In the genomic region with DNA sequence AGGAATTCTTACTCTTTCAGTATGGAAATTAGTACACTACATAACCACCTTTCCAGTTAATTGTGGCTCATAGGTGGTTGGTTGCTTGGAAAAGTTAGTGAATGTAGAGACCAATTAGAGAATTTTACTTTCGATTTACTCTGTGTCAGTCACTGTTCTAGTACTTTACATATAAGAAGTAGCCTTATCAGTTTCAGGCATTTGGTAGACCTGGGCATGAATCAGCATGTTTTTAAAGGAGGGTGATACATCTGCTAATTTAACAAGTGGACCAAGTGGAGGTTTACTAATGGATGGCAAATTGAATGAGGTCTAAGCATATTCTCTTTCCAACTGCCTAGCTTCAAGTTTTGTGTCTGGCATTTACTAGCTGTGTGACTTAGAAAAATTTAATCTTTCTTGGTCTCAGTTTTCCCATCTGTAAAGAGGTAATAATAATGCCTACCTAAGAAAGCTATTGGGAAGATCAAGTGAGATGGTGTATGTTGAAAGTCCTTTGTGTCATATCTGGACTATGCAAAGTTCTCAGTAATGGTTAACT, we compare ENCODE assay signal across 21 cellular contexts.
DNase-seq lines count a peak whose midpoint lies in the region; ATAC-seq and TF ChIP-seq lines count a peak whose summit lies in the region.
"Had no signal": no experiment of that assay in that cellular context is flagged by ENCODE, and none has a peak within 500 bp of the region (broad histone marks: within the 10 kb centered on the region; RNA-seq: fewer than 3 reads in every experiment).

No MANE protein-coding gene starts in this region.

- TF ChIP-seq CTCF in MM.1S (IDR thresholded peaks at IDR 0.05; ENCODE audit: low read length) (no peak), body of pancreas (IDR thresholded peaks at IDR 0.05) (no peak)

- no peak overlapping the region for H3K4me3 Mint-ChIP-seq in CD8-positive, alpha-beta memory T cell
- H3K4me3 Mint-ChIP-seq in activated T-cell treated with anti-CD3 and anti-CD28 coated beads, Interleukin-2, amount 50 U/mL, for 24 hours: no peak overlapping the region
- H3K4me3 Mint-ChIP-seq: activated CD8-positive, alpha-beta T cell treated with anti-CD3 and anti-CD28 coated beads, Interleukin-2, amount 10 ng/mL, durations not matched to agents 7 days and 5 days; activated T-cell treated with anti-CD3 and anti-CD28 coated beads, Interleukin-2, amount 50 U/mL, for 4 hours; CD14-positive monocyte; endodermal cell had no signal

- H3K27me3 ChIP-seq in MM.1S (replicated peaks; ENCODE audit: insufficient read depth, low read length) (no peaks in the 10 kb centered on the region), right cardiac atrium (ENCODE audit: control insufficient read depth, insufficient read depth) (no peaks in the 10 kb centered on the region), body of pancreas (no peaks in the 10 kb centered on the region)
- no peaks in the 10 kb centered on the region for H3K27me3 ChIP-seq in CD8-positive, alpha-beta memory T cell (ENCODE audit: insufficient read depth, low read length, poor library complexity, severe bottlenecking)

- POLR2A ChIA-PET in CD8-positive, alpha-beta memory T cell (lab: Charles Lee): no interaction called here

- no peak overlapping the region for H3K4me2 ChIP-seq in MM.1S (ENCODE audit: low read depth, low read length)

- no peaks in the 10 kb centered on the region for H3K9me2 ChIP-seq in MM.1S (replicated peaks; ENCODE audit: insufficient read depth, low read length)

- no peaks in the 10 kb centered on the region for H3K4me1 Mint-ChIP-seq in CD8-positive, alpha-beta memory T cell
- no peaks in the 10 kb centered on the region for H3K4me1 Mint-ChIP-seq in activated T-cell treated with anti-CD3 and anti-CD28 coated beads, Interleukin-2, amount 50 U/mL, for 24 hours (ENCODE audit: low read depth)
- H3K4me1 Mint-ChIP-seq: CD14-positive monocyte had no signal

- H3K27ac ChIP-seq in MM.1S (ENCODE audit: low read length): no peak overlapping the region
- no peak overlapping the region for H3K27ac ChIP-seq in right cardiac atrium (ENCODE audit: low read length)
- H3K27ac ChIP-seq in body of pancreas: no peak overlapping the region
- no peak overlapping the region for H3K27ac ChIP-seq in CD8-positive, alpha-beta memory T cell (ENCODE audit: low read depth, low read length)

- H3K4me1 ChIP-seq in MM.1S (ENCODE audit: low read length): no peaks in the 10 kb centered on the region
- no peaks in the 10 kb centered on the region for H3K4me1 ChIP-seq in right cardiac atrium (ENCODE audit: control insufficient read depth, insufficient read depth, low read length)
- no peaks in the 10 kb centered on the region for H3K4me1 ChIP-seq in body of pancreas
- no peaks in the 10 kb centered on the region for H3K4me1 ChIP-seq in CD8-positive, alpha-beta memory T cell (ENCODE audit: insufficient read depth, low read length)

- no peaks in the 10 kb centered on the region for H4K20me1 ChIP-seq in MM.1S (ENCODE audit: insufficient read depth, low read length)

- DNase-seq in A172 (ENCODE audit: low spot score) (peak; percentile 22), MM.1S (peak; percentile 42), right cardiac atrium (no peak), body of pancreas (no peak)
- no peak for DNase-seq in CD8-positive, alpha-beta memory T cell
- no peak for DNase-seq in activated T-cell treated with anti-CD3 and anti-CD28 coated beads, Interleukin-2, amount 50 U/mL, for 24 hours
- DNase-seq: activated CD8-positive, alpha-beta T cell treated with anti-CD3 and anti-CD28 coated beads, Interleukin-2, amount 10 ng/mL, durations not matched to agents 7 days and 5 days; activated naive CD4-positive, alpha-beta T cell treated with anti-CD3 and anti-CD28 coated beads, Interleukin-2, amount 50 U/mL, for 16 hours; activated T-cell treated with anti-CD3 and anti-CD28 coated beads, Interleukin-2, amount 50 U/mL, for 4 hours; endodermal cell; HCEC 1CT; NCI-H774; PC-3; retina; SIG-M5; stimulated activated CD4-positive, alpha-beta T cell treated with anti-CD3 and anti-CD28 coated beads, Interleukin-12 subunit alpha, Interleukin-12 subunit beta, amount 100 ng/mL, for 4 hours; T-helper 2 cell had no signal

- WGBS in right cardiac atrium: 95% methylated on average over 1 of the region's 1 CpG
- 83 to 94% methylated on average over 1 of the region's 1 CpG for WGBS in body of pancreas, 2 donors

- no peaks in the 10 kb centered on the region for H3F3A ChIP-seq in MM.1S (ENCODE audit: insufficient read depth, low read length)

- H2AFZ ChIP-seq in MM.1S (ENCODE audit: low read length): 0 out of 2 replicates have a peak overlapping the region, but pooled peaks have one; percentile 5

- no peak overlapping the region for H3K27ac Mint-ChIP-seq in CD8-positive, alpha-beta memory T cell
- H3K27ac Mint-ChIP-seq in activated T-cell treated with anti-CD3 and anti-CD28 coated beads, Interleukin-2, amount 50 U/mL, for 24 hours: no peak overlapping the region
- H3K27ac Mint-ChIP-seq: activated CD8-positive, alpha-beta T cell treated with anti-CD3 and anti-CD28 coated beads, Interleukin-2, amount 10 ng/mL, durations not matched to agents 7 days and 5 days; CD14-positive monocyte; endodermal cell had no signal

- no peaks in the 10 kb centered on the region for H3K79me2 ChIP-seq in MM.1S (ENCODE audit: low read length)

- TF ChIP-seq POLR2A in body of pancreas (IDR thresholded peaks at IDR 0.05): no peak

- intact Hi-C loops in right cardiac atrium (cut with DNase I) (no loop called here), body of pancreas (cut with DNase I) (no loop called here)

- H3K4me3 ChIP-seq in MM.1S (ENCODE audit: low read length): no peak overlapping the region
- no peak overlapping the region for H3K4me3 ChIP-seq in right cardiac atrium (ENCODE audit: low read length)
- no peak overlapping the region for H3K4me3 ChIP-seq in body of pancreas
- H3K4me3 ChIP-seq in CD8-positive, alpha-beta memory T cell (ENCODE audit: low read length): no peak overlapping the region

- H3K36me3 Mint-ChIP-seq in CD8-positive, alpha-beta memory T cell: no peaks in the 10 kb centered on the region
- no peaks in the 10 kb centered on the region for H3K36me3 Mint-ChIP-seq in activated T-cell treated with anti-CD3 and anti-CD28 coated beads, Interleukin-2, amount 50 U/mL, for 24 hours (ENCODE audit: low read depth)
- H3K36me3 Mint-ChIP-seq: CD14-positive monocyte had no signal

- no peak overlapping the region for H3K9ac ChIP-seq in MM.1S (ENCODE audit: low read length)

- CTCF ChIA-PET in CD8-positive, alpha-beta memory T cell (lab: Charles Lee): no interaction called here

- peaks cover 2 to 13% (median 5%) of the 10 kb centered on the region in 5 donors for H3K9me3 Mint-ChIP-seq in CD8-positive, alpha-beta memory T cell
- peaks cover 4% of the 10 kb centered on the region for H3K9me3 Mint-ChIP-seq in activated T-cell treated with anti-CD3 and anti-CD28 coated beads, Interleukin-2, amount 50 U/mL, for 24 hours
- H3K9me3 Mint-ChIP-seq: endodermal cell had no signal

- ATAC-seq in GM18861 (IDR thresholded peaks at IDR 0.05; ENCODE audit: unreplicated experiment): peak; percentile 31
- ATAC-seq in HG02623 (IDR thresholded peaks at IDR 0.05; ENCODE audit: unreplicated experiment): peak; percentile 23
- no peak for ATAC-seq in right cardiac atrium
- ATAC-seq in body of pancreas: no peak
- ATAC-seq: activated CD4-positive, CD25-positive, alpha-beta regulatory T cell treated with anti-CD3 and anti-CD28 coated beads, Interleukin-2, amount 50 U/mL, for 24 hours; activated CD8-positive, alpha-beta T cell treated with anti-CD3 and anti-CD28 coated beads, Interleukin-2, amount 10 ng/mL, durations not matched to agents 7 days and 5 days; activated T-cell treated with anti-CD3 and anti-CD28 coated beads, Interleukin-2, amount 50 U/mL, for 4 hours; PC-3 had no signal

- H3K36me3 ChIP-seq in MM.1S (replicated peaks; ENCODE audit: insufficient read depth, low read length): no peaks in the 10 kb centered on the region
- H3K36me3 ChIP-seq in body of pancreas (replicated peaks in 1 of 2; ENCODE audit: insufficient read depth in 1 of 2, low read depth in 2 of 2): no peaks in the 10 kb centered on the region
- no peaks in the 10 kb centered on the region for H3K36me3 ChIP-seq in CD8-positive, alpha-beta memory T cell (ENCODE audit: insufficient read depth, low read length)

- H3K27me3 Mint-ChIP-seq in CD8-positive, alpha-beta memory T cell: no peaks in the 10 kb centered on the region
- H3K27me3 Mint-ChIP-seq in activated T-cell treated with anti-CD3 and anti-CD28 coated beads, Interleukin-2, amount 50 U/mL, for 24 hours: no peaks in the 10 kb centered on the region

- H3K9me3 ChIP-seq in MM.1S (replicated peaks; ENCODE audit: insufficient read depth, low read length) (no peaks in the 10 kb centered on the region), right cardiac atrium (ENCODE audit: control insufficient read depth, low read length) (no peaks in the 10 kb centered on the region), body of pancreas (no peaks in the 10 kb centered on the region)
- no peaks in the 10 kb centered on the region for H3K9me3 ChIP-seq in CD8-positive, alpha-beta memory T cell (ENCODE audit: low read length)

Comparison
In these comparisons a context has a peak if more than half of its experiments do, and no peak if none do; other contexts are left out.
1. DNase-seq: peak in A172 (single experiment) and MM.1S (single experiment); none in right cardiac atrium (0 of 3), body of pancreas (0 of 4), CD8-positive, alpha-beta memory T cell (0 of 5) and activated T-cell treated with anti-CD3 and anti-CD28 coated beads, Interleukin-2, amount 50 U/mL, for 24 hours (single experiment).
2. ATAC-seq: peak in GM18861 (single experiment) and HG02623 (single experiment); none in right cardiac atrium (0 of 2) and body of pancreas (single experiment).